Comparison of ENCODE assay signal across 1 cellular context in the genomic region with DNA sequence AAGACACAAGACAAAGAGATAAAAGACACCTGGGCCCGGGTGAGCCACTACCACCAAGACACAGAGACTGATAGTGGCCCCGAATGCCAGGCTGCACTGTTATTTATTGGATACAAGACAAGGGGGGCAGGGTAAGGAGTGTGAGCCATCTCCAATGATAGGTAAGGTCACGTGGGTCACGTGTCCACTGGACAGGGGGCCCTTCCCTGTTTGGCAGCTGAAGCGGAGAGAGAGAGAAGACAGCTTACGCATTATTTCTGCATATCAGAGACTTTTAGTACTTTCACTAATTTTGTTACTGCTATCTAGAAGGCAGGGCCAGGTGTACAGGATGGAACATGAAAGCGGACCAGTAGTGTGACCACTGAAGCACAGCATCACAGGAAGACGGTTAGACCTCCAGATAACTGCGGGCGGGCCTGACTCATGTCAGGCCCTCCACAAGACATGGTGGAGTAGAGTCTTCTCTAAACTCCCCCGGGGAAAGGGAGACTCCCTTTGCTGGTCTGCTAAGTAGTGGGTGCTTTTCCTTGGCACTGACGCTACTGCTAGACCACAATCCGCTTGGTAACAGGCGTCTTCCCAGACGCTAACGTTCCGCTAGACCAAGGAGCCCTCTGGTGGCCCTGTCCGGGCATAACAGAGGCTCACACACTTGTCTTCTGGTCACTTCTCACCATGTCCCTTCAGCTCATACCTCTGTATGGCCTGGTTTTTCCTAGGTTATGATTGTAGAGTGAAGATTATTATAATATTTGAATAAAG.
TF ChIP-seq lines count a peak whose summit lies in the region.

No MANE protein-coding gene starts in this region.

TF ChIP-seq in IMR-90, 13 proteins besides CTCF, POLR2A, EP300 and RAD21:
- peak; percentile 67 for TF ChIP-seq SMC3 (IDR thresholded peaks at IDR 0.05; ENCODE audit: low read depth, low read length)
